20 cellular contexts compared by ENCODE assay signal in the genomic region with DNA sequence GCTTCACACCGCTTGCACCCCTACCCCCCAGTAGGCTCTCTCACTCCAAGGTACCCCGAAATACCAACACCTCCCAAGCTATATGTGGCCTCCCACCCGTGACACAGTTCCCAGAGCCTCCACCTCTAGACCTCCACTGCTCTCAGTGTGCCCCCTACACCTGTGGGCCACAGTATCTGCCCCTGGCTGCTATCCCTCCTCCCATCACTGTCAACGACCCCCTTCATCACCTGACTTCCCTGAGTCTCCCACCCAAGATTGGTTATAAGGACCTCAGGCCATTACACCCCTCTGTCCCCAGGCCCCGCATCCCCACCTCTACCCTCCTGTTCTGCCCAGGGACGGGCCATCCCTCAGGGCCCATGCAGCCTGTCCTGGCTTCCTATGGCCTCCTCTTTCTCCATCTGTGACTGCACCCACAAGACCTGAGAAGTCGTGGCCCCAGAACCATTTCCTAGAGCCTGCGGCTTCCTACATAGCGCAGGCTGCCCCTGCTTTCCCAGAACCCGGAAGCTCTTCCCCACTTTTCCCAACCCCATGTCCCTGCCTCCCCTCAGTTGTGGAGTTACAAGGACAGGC. TPM values are rescaled to one million over a fixed set of nuclear protein-coding genes. Genes with fewer than 3 reads are reported as not detected.
"Had no signal": no experiment of that assay in that cellular context is flagged by ENCODE, and none has a peak within 500 bp of the region (broad histone marks: within the 10 kb centered on the region; RNA-seq: fewer than 3 reads in every experiment).

No MANE protein-coding gene starts in this region.

- H3K4me3 ChIP-seq: gastroesophageal sphincter, heart right ventricle, lung, neural progenitor cell, SJSA1, skin epidermis, upper lobe of left lung had no signal

- DNase-seq: activated CD4-positive, alpha-beta T cell treated with anti-CD3 and anti-CD28 coated beads for 4 hours; activated naive CD8-positive, alpha-beta T cell treated with anti-CD3 and anti-CD28 coated beads, Interleukin-2, amount 10 ng/mL, durations not matched to agents 7 days and 5 days; activated T-cell treated with anti-CD3 and anti-CD28 coated beads, Interleukin-2, amount 50 U/mL, for 4 hours; brain microvascular endothelial cell; erythroblast; heart right ventricle; midbrain; stimulated activated CD4-positive, alpha-beta T cell treated with anti-CD3 and anti-CD28 coated beads, Interleukin-4, amount 100 ng/mL, for 24 hours; stimulated activated naive CD8-positive, alpha-beta T cell treated with anti-CD3 and anti-CD28 coated beads, Interleukin-15, Interleukin-2, amounts not matched to agents 100 U/mL and 50 U/mL, for 24 hours; T-helper 2 cell had no signal

- H3K36me3 Mint-ChIP-seq: activated naive CD8-positive, alpha-beta T cell treated with anti-CD3 and anti-CD28 coated beads, Interleukin-2, amount 10 ng/mL, durations not matched to agents 7 days and 5 days; neural progenitor cell had no signal

- ATAC-seq: activated T-cell treated with anti-CD3 and anti-CD28 coated beads, Interleukin-2, amount 50 U/mL, for 4 hours; gastroesophageal sphincter; heart right ventricle; stimulated activated naive CD8-positive, alpha-beta T cell treated with anti-CD3 and anti-CD28 coated beads, Interleukin-15, Interleukin-2, amounts not matched to agents 100 U/mL and 50 U/mL, for 24 hours had no signal

- H3K4me1 Mint-ChIP-seq: activated naive CD8-positive, alpha-beta T cell treated with anti-CD3 and anti-CD28 coated beads, Interleukin-2, amount 10 ng/mL, durations not matched to agents 7 days and 5 days; central memory CD8-positive, alpha-beta T cell had no signal

- H3K27ac ChIP-seq: brain microvascular endothelial cell, gastroesophageal sphincter, heart right ventricle, neural progenitor cell, SJSA1, skin epidermis, upper lobe of left lung had no signal

- H3K9me3 Mint-ChIP-seq: activated naive CD8-positive, alpha-beta T cell treated with anti-CD3 and anti-CD28 coated beads, Interleukin-2, amount 10 ng/mL, durations not matched to agents 7 days and 5 days; activated T-cell treated with anti-CD3 and anti-CD28 coated beads, Interleukin-2, amount 50 U/mL, for 4 hours; central memory CD8-positive, alpha-beta T cell; dendritic cell treated with granulocyte-macrophage colony-stimulating factor and Interleukin-4, amounts not matched to agents 40 ng/mL and 50 ng/mL, for 4 days; neural progenitor cell had no signal

- H3K27me3 Mint-ChIP-seq: activated naive CD8-positive, alpha-beta T cell treated with anti-CD3 and anti-CD28 coated beads, Interleukin-2, amount 10 ng/mL, durations not matched to agents 7 days and 5 days had no signal

- H3K4me3 Mint-ChIP-seq: activated naive CD8-positive, alpha-beta T cell treated with anti-CD3 and anti-CD28 coated beads, Interleukin-2, amount 10 ng/mL, durations not matched to agents 7 days and 5 days; activated T-cell treated with anti-CD3 and anti-CD28 coated beads, Interleukin-2, amount 50 U/mL, for 4 hours; central memory CD8-positive, alpha-beta T cell; dendritic cell treated with granulocyte-macrophage colony-stimulating factor and Interleukin-4, amounts not matched to agents 40 ng/mL and 50 ng/mL, for 4 days; neural progenitor cell had no signal

- H3K27ac Mint-ChIP-seq: activated naive CD8-positive, alpha-beta T cell treated with anti-CD3 and anti-CD28 coated beads, Interleukin-2, amount 10 ng/mL, durations not matched to agents 7 days and 5 days; dendritic cell treated with granulocyte-macrophage colony-stimulating factor and Interleukin-4, amounts not matched to agents 40 ng/mL and 50 ng/mL, for 4 days; neural progenitor cell had no signal

RNA-seq across cellular contexts. Expression of gene ACR, which starts 0.7 kb away (rescaled TPM):
- total RNA-seq: activated naive CD8-positive, alpha-beta T cell treated with anti-CD3 and anti-CD28 coated beads, Interleukin-2, amount 10 ng/mL, durations not matched to agents 7 days and 5 days; activated T-cell treated with anti-CD3 and anti-CD28 coated beads, Interleukin-2, amount 50 U/mL, for 4 hours; gastroesophageal sphincter; myocyte; SJSA1; temporal lobe had no signal
